Comparison of ENCODE assay signal across 8 cellular contexts in the genomic region with DNA sequence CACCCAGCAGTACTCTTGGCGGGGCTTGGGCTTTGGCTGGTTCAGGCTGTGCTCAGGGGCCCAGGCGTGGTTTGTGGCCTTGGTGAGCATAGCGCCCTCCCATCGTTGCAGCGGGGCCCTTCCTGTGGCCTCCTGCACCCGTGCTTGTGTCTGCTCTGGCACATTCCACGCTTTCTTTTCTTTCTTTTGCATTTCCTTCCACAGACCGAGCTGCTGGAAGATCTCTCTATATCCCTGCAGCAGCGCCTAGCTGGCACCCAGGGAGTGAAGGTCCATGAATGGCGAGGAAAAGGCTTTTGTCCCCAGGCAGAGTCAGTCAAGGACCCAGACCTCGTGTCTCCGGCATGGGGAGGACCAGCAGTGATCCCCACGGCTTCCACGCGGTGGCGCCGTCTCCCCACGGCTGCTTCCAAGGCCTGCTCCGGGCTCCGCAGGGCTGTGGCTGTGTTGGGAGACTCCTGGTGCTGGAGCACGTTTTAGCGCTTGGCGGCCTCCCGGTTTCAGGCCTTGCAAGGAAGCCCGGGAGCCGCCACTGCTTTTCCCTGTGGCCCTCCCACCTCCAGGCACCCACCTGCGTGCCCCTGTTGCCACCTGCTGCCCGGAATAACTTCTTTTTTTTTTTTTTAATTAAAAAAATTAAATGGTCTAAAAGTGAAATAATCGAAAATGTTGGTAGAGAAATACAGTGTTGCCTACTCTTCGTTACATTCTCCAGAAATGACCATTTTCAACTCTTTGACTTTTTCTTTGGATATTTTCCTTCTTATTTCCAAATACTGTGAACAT. TPM values are rescaled to one million over a fixed set of nuclear protein-coding genes. Genes with fewer than 3 reads are reported as not detected.
DNase-seq lines count a peak whose midpoint lies in the region; ATAC-seq and TF ChIP-seq lines count a peak whose summit lies in the region.

No MANE protein-coding gene starts in this region.

- ATAC-seq in HG02884 (IDR thresholded peaks at IDR 0.05; ENCODE audit: unreplicated experiment) (peak; percentile 94), HG02840 (IDR thresholded peaks at IDR 0.05; ENCODE audit: low FRiP score, unreplicated experiment) (no peak)

- H3K4me3 ChIP-seq in lower leg skin (ENCODE audit: low read depth, poor library complexity, severe bottlenecking) = no peak overlapping the region

- TF ChIP-seq CTCF in GM12874 (IDR thresholded peaks at IDR 0.05; ENCODE audit: insufficient read depth, low read depth, low read length) = peak; percentile 94
- peak in 1 of 3 donors; percentile 66 for TF ChIP-seq CTCF in lower leg skin (IDR thresholded peaks at IDR 0.05)

- WGBS in lower leg skin, 2 donors = 18 to 21% methylated on average over 30 of the region's 30 CpGs

- peak; percentile 51 to 82 for DNase-seq in NCI-H524 (lab: John Stamatoyannopoulos, UW)
- peak; percentile 70 for DNase-seq in activated CD4-positive, alpha-beta T cell treated with anti-CD3 and anti-CD28 coated beads, Interleukin-2, amount 50 U/mL, for 1 hour
- DNase-seq in dermis blood vessel endothelial cell = peak; percentile 86
- DNase-seq in lower leg skin (ENCODE audit: low spot score in 2 of 2) = peak; percentile 43 to 94
- peak; percentile 41 to 52 (median 52) for DNase-seq in stimulated activated CD4-positive, alpha-beta T cell treated with anti-CD3 and anti-CD28 coated beads, TNF-alpha, amount 100 ng/mL, for 4 hours (ENCODE audit: low read depth in 3 of 3)

- intact Hi-C loops in lower leg skin (cut with DNase I; ENCODE audit: low total_unique reads) = no loop called here

- no peak for TF ChIP-seq POLR2A in lower leg skin (IDR thresholded peaks at IDR 0.05)

RNA-seq across cellular contexts. Expression of gene GLB1L2, which starts 28.5 kb away (rescaled TPM):
- 0.17 and 0.60 TPM in 2 replicates for total RNA-seq in dermis blood vessel endothelial cell
- total RNA-seq in lower leg skin = 10 to 100 TPM in 2 of 4 donors, 1 to 10 TPM in 2; 9.1 to 21.6 (median 15.1) TPM

RNA-seq across cellular contexts. Expression of gene B3GAT1, which starts 51.8 kb away (rescaled TPM):
- total RNA-seq in dermis blood vessel endothelial cell = not detected in 2 replicates
- under 1 TPM in 3 of 4 donors, not detected in 1; 0.13 to 0.58 (median 0.44) TPM for total RNA-seq in lower leg skin
